31 cellular contexts compared by ENCODE assay signal in genomic region chr9:82212885-82213284, GRCh38.
"Had no signal": no experiment of that assay in that cellular context is flagged by ENCODE, and none has a peak within 500 bp of the region (broad histone marks: within the 10 kb centered on the region; RNA-seq: fewer than 3 reads in every experiment).

No MANE protein-coding gene starts in this region.

- H3K4me1 ChIP-seq: adrenal gland, ascending aorta, body of pancreas, breast epithelium had no signal

- H3K4me3 ChIP-seq: adrenal gland, ascending aorta, body of pancreas, breast epithelium, cardiac muscle cell had no signal

- H3K27ac ChIP-seq: adrenal gland, ascending aorta, body of pancreas, brain microvascular endothelial cell, breast epithelium, cardiac muscle cell had no signal

- H3K9me3 ChIP-seq: adrenal gland had no signal

- ATAC-seq: activated naive CD4-positive, alpha-beta T cell treated with anti-CD3 and anti-CD28 coated beads, Interleukin-2, amount 50 U/mL, for 72 hours; activated naive CD8-positive, alpha-beta T cell treated with anti-CD3 and anti-CD28 coated beads, Interleukin-2, amount 50 U/mL, for 24 hours; activated T-cell treated with anti-CD3 and anti-CD28 coated beads, Interleukin-2, amount 50 U/mL, for 4 hours; activated T-cell treated with anti-CD3 and anti-CD28 coated beads, Interleukin-2, amount 50 U/mL, for 72 hours; activated T-helper 17 cell treated with anti-CD3 and anti-CD28 coated beads, Interleukin-2, amount 50 U/mL, for 72 hours; body of pancreas had no signal

- H3K36me3 ChIP-seq: adrenal gland, ascending aorta, brain microvascular endothelial cell, breast epithelium, cardiac muscle cell had no signal

- H3K27me3 ChIP-seq: ascending aorta, brain microvascular endothelial cell, breast epithelium, cardiac muscle cell had no signal

- DNase-seq: activated effector memory CD4-positive, alpha-beta T cell treated with anti-CD3 and anti-CD28 coated beads, Interleukin-2, amount 50 U/mL, for 16 hours; activated effector memory CD4-positive, alpha-beta T cell treated with Interleukin-2 at 50 U/mL for 16 hours; activated gamma-delta T cell; activated gamma-delta T cell treated with Interleukin-2 at 50 U/mL for 16 hours; activated naive CD4-positive, alpha-beta T cell; activated naive CD4-positive, alpha-beta T cell treated with anti-CD3 and anti-CD28 coated beads for 36 hours; activated naive CD4-positive, alpha-beta T cell treated with anti-CD3 and anti-CD28 coated beads, Interleukin-2, amount 10 ng/mL, durations not matched to agents 7 days and 5 days; activated naive CD4-positive, alpha-beta T cell treated with anti-CD3 and anti-CD28 coated beads, Interleukin-2, amount 50 U/mL, for 16 hours; activated naive CD4-positive, alpha-beta T cell treated with Interleukin-2 at 50 U/mL for 16 hours; activated naive CD8-positive, alpha-beta T cell treated with anti-CD3 and anti-CD28 coated beads for 36 hours; activated naive CD8-positive, alpha-beta T cell treated with anti-CD3 and anti-CD28 coated beads, Interleukin-2, amount 10 ng/mL, durations not matched to agents 7 days and 5 days; activated naive CD8-positive, alpha-beta T cell treated with anti-CD3 and anti-CD28 coated beads, Interleukin-2, amount 50 U/mL, for 24 hours; activated T-cell treated with anti-CD3 and anti-CD28 coated beads, Interleukin-2, amount 50 U/mL, for 24 hours; activated T-cell treated with anti-CD3 and anti-CD28 coated beads, Interleukin-2, amount 50 U/mL, for 4 hours; activated T-cell treated with anti-CD3 and anti-CD28 coated beads, Interleukin-2, amount 50 U/mL, for 48 hours; activated T-cell treated with anti-CD3 and anti-CD28 coated beads, Interleukin-2, amount 50 U/mL, for 72 hours; adrenal gland; amniotic stem cell; amygdala; anterior cingulate cortex; aorta; body of pancreas; brain microvascular endothelial cell; caudate nucleus; central memory CD4-positive, alpha-beta T cell; cerebellar nuclear complex had no signal
